17 cellular contexts compared by ENCODE assay signal in genomic region chr5:7763621-7764072, GRCh38.
DNase-seq lines count a peak whose midpoint lies in the region; ATAC-seq and TF ChIP-seq lines count a peak whose summit lies in the region.
"Had no signal": no experiment of that assay in that cellular context is flagged by ENCODE, and none has a peak within 500 bp of the region (broad histone marks: within the 10 kb centered on the region; RNA-seq: fewer than 3 reads in every experiment).

No MANE protein-coding gene starts in this region.

- no peak overlapping the region for H2BK5ac ChIP-seq in neuronal stem cell (ENCODE audit: low read length)

- H3K27ac ChIP-seq in right cardiac atrium (ENCODE audit: low read length) = no peak overlapping the region
- no peak overlapping the region for H3K27ac ChIP-seq in left ventricle myocardium inferior (replicated peaks)
- peak overlapping the region; percentile 90 for H3K27ac ChIP-seq in caudate nucleus (ENCODE audit: low read depth, low read length)
- H3K27ac ChIP-seq in neuronal stem cell (replicated peaks; ENCODE audit: low read length) = no peak overlapping the region
- peak overlapping the region; percentile 73 for H3K27ac ChIP-seq in vagina
- H3K27ac ChIP-seq: BLaER1, thyroid gland had no signal

- 53% methylated on average over 9 of the region's 9 CpGs for WGBS in right cardiac atrium
- whole genome bisulfite sequencing in neuronal stem cell (ENCODE audit: extremely low coverage in 2 of 2, insufficient read length in 2 of 2, insufficient replicate concordance in 1 of 2), 2 donors = no CpG with 5 or more reads among the region's 9 CpGs

- no peak overlapping the region for H3K4me2 ChIP-seq in neuronal stem cell (ENCODE audit: insufficient read depth, low read length, poor library complexity, severe bottlenecking)
- H3K4me2 ChIP-seq: BLaER1 had no signal

- TF ChIP-seq CTCF in left ventricle myocardium inferior (IDR thresholded peaks at IDR 0.05; ENCODE audit: borderline replicate concordance) (no peak), vagina (IDR thresholded peaks at IDR 0.05) (no peak)

- DNase-seq in right cardiac atrium = peak in 2 of 3 donors; percentile 50 to 69
- DNase-seq in left ventricle myocardium inferior = no peak
- peak in 45 of 61 donors; percentile 14 to 80 (median 36) for DNase-seq in caudate nucleus (lab: John Stamatoyannopoulos, UW)
- DNase-seq in neuronal stem cell (ENCODE audit: low spot score) = no peak
- peak in 1 of 2 donors; percentile 90 for DNase-seq in vagina (ENCODE audit: extremely low spot score in 2 of 2)
- no peak for DNase-seq in NCI-H1048 (lab: John Stamatoyannopoulos, UW)
- no peak for DNase-seq in Kasumi-1 (lab: John Stamatoyannopoulos, UW)
- DNase-seq: 8988T; activated naive CD4-positive, alpha-beta T cell treated with anti-CD3 and anti-CD28 coated beads, Interleukin-2, amount 50 U/mL, for 16 hours; erythroblast; glutamatergic neuron; NCI-H1417 treated with DMSO at 0.1 percent for 48 hours; Right ventricle myocardium superior; T-cell had no signal

- intact Hi-C loops in right cardiac atrium (cut with DNase I) (no loop called here), left ventricle myocardium inferior (cut with micrococcal nuclease) (no loop called here), vagina (cut with DNase I) (no loop called here)

- H3K9me3 ChIP-seq in right cardiac atrium (ENCODE audit: control insufficient read depth, low read length) (peaks cover 3% of the 10 kb centered on the region), left ventricle myocardium inferior (replicated peaks) (no peaks in the 10 kb centered on the region), neuronal stem cell (replicated peaks in 1 of 2; ENCODE audit: control insufficient read depth in 2 of 2, insufficient read depth in 1 of 2, low read depth in 1 of 2, low read length in 2 of 2) (no peaks in the 10 kb centered on the region), vagina (no peaks in the 10 kb centered on the region)
- H3K9me3 ChIP-seq: BLaER1, thyroid gland had no signal

- no peak overlapping the region for H2BK15ac ChIP-seq in neuronal stem cell (ENCODE audit: low read length)

- H3K36me3 ChIP-seq in left ventricle myocardium inferior = no peaks in the 10 kb centered on the region
- H3K36me3 ChIP-seq in neuronal stem cell (replicated peaks in 1 of 2; ENCODE audit: control insufficient read depth in 2 of 2, insufficient read depth in 2 of 2, low read length in 2 of 2) = no peaks in the 10 kb centered on the region
- no peaks in the 10 kb centered on the region for H3K36me3 ChIP-seq in vagina
- H3K36me3 ChIP-seq: BLaER1, thyroid gland had no signal

- H4K8ac ChIP-seq in neuronal stem cell (ENCODE audit: low read depth, low read length) = no peak overlapping the region

- no peak overlapping the region for H4K91ac ChIP-seq in neuronal stem cell (ENCODE audit: low read depth, low read length, poor library complexity)

- no peaks in the 10 kb centered on the region for H3K79me1 ChIP-seq in neuronal stem cell (ENCODE audit: low read depth, low read length)

- H3K27me3 ChIP-seq in right cardiac atrium (ENCODE audit: control insufficient read depth, insufficient read depth) (no peaks in the 10 kb centered on the region), left ventricle myocardium inferior (ENCODE audit: low read depth) (peaks cover 61% of the 10 kb centered on the region), neuronal stem cell (ENCODE audit: control insufficient read depth in 3 of 3, insufficient read depth in 3 of 3, low read depth in 1 of 3, low read length in 3 of 3) (no peaks in the 10 kb centered on the region), vagina (no peaks in the 10 kb centered on the region)
- H3K27me3 ChIP-seq: BLaER1, thyroid gland had no signal

- no peak overlapping the region for H2AFZ ChIP-seq in neuronal stem cell (ENCODE audit: low read length)

- H2AK5ac ChIP-seq in neuronal stem cell (ENCODE audit: low read depth, low read length) = no peak overlapping the region

- H3K4ac ChIP-seq in neuronal stem cell (ENCODE audit: low read length) = no peak overlapping the region

- TF ChIP-seq POLR2A in vagina (IDR thresholded peaks at IDR 0.05) = no peak

- H3K18ac ChIP-seq in neuronal stem cell (ENCODE audit: low read length) = no peak overlapping the region

- H3K23ac ChIP-seq in neuronal stem cell (ENCODE audit: low read depth, low read length, poor library complexity) = no peak overlapping the region

- no peak overlapping the region for H2BK120ac ChIP-seq in neuronal stem cell (ENCODE audit: low read depth, low read length)

- no peak overlapping the region for H3K4me3 ChIP-seq in right cardiac atrium (ENCODE audit: low read length)
- no peak overlapping the region for H3K4me3 ChIP-seq in left ventricle myocardium inferior
- H3K4me3 ChIP-seq in neuronal stem cell (ENCODE audit: low read length in 2 of 2) = no peak overlapping the region
- H3K4me3 ChIP-seq in vagina = no peak overlapping the region
- H3K4me3 ChIP-seq: BLaER1, thyroid gland had no signal

- no peak overlapping the region for H3K9ac ChIP-seq in neuronal stem cell (ENCODE audit: low read depth, low read length, poor library complexity)
- H3K9ac ChIP-seq: BLaER1 had no signal

- H3K4me1 ChIP-seq in right cardiac atrium (ENCODE audit: control insufficient read depth, insufficient read depth, low read length) (no peaks in the 10 kb centered on the region), left ventricle myocardium inferior (no peaks in the 10 kb centered on the region), neuronal stem cell (ENCODE audit: control insufficient read depth in 2 of 2, insufficient read depth in 1 of 2, low read depth in 1 of 2, low read length in 2 of 2) (peaks cover 0 to 7% of the 10 kb centered on the region in 2 donors), vagina (peaks cover 23% of the 10 kb centered on the region)
- H3K4me1 ChIP-seq: BLaER1, thyroid gland had no signal

- H2BK12ac ChIP-seq in neuronal stem cell (ENCODE audit: low read length) = no peak overlapping the region

- H3K14ac ChIP-seq in neuronal stem cell (ENCODE audit: low read length) = peak overlapping the region; percentile 47

- ATAC-seq in right cardiac atrium (no peak), GM21526 (IDR thresholded peaks at IDR 0.05; ENCODE audit: low FRiP score, unreplicated experiment) (no peak)
- ATAC-seq: T-cell had no signal

Comparison
In these comparisons a context has a peak if more than half of its experiments do, and no peak if none do; other contexts are left out.
1. DNase-seq: peak in right cardiac atrium (2 of 3) and caudate nucleus (45 of 61); none in left ventricle myocardium inferior (single experiment), neuronal stem cell (single experiment), NCI-H1048 (single experiment) and Kasumi-1 (0 of 2).
2. H3K27ac ChIP-seq: peak in caudate nucleus (single experiment) and vagina (single experiment); none in right cardiac atrium (single experiment), left ventricle myocardium inferior (single experiment) and neuronal stem cell (single experiment).